ENCODE assay signal across 37 cellular contexts in the genomic region with DNA sequence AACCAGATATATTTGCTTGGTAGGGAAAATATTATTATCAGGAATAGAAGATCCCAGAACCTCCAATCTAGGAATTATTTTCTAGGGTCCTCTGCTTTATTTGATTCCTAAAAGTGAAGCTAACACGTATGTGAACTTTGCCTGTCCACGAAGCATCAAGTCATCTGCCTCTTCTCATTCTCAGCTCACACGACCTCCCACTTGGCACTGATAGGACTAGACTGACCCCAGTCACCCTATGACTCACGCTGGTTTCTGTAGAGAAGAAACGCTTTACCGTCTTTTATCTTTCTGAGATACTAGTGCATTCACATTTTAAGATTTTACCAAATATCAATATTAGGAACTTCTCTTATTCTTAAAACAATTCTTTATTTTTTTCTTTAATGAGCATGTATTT. TPM values are rescaled to one million over a fixed set of nuclear protein-coding genes. Genes with fewer than 3 reads are reported as not detected.
"Had no signal": no experiment of that assay in that cellular context is flagged by ENCODE, and none has a peak within 500 bp of the region (broad histone marks: within the 10 kb centered on the region; RNA-seq: fewer than 3 reads in every experiment).

No MANE protein-coding gene starts in this region.

- H3K4me1 ChIP-seq: adrenal gland had no signal

- H3K27ac Mint-ChIP-seq: activated B cell treated with CpG ODN at 0.5 μM for 24 hours; activated CD4-positive, alpha-beta memory T cell treated with anti-CD3 and anti-CD28 coated beads for 36 hours; activated CD4-positive, alpha-beta T cell treated with anti-CD3 and anti-CD28 coated beads, Interleukin-2, amount 10 ng/mL, durations not matched to agents 24 days and 14 days; activated CD8-positive, alpha-beta T cell treated with anti-CD3 and anti-CD28 coated beads for 36 hours; activated naive CD4-positive, alpha-beta T cell treated with anti-CD3 and anti-CD28 coated beads for 36 hours; activated naive CD4-positive, alpha-beta T cell treated with anti-CD3 and anti-CD28 coated beads, Interleukin-2, amount 50 U/mL, for 72 hours; activated naive CD8-positive, alpha-beta T cell treated with anti-CD3 and anti-CD28 coated beads for 36 hours; activated T-cell treated with anti-CD3 and anti-CD28 coated beads, Interleukin-2, amount 50 U/mL, for 72 hours; activated T-helper 1 cell treated with anti-CD3 and anti-CD28 coated beads, Interleukin-12 subunit alpha, Interleukin-12 subunit beta, Interleukin-2, Interleukin-4 antibody, amounts not matched to agents 30 ng/mL and 10 ng/mL and 1 ng/mL, durations not matched to agents 14 hours and 24 hours and 36 hours; activated T-helper 17 cell treated with anti-CD3 and anti-CD28 coated beads, Interleukin-2, amount 50 U/mL, for 72 hours; brain; T-helper 1 cell treated with Interleukin-12 subunit alpha and Interleukin-12 subunit beta and Interleukin-4 antibody, amounts not matched to agents 30 μg/mL and 1 μg/mL, for 36 hours; T-helper 2 cell treated with Interferon-gamma antibody and Interleukin-4, amounts not matched to agents 5 μg/mL and 100 μg/mL, for 36 hours had no signal

- H3K27me3 ChIP-seq: adrenal gland, cardiac muscle cell had no signal

- ATAC-seq: activated CD8-positive, alpha-beta T cell treated with anti-CD3 and anti-CD28 coated beads for 36 hours; activated naive CD4-positive, alpha-beta T cell treated with anti-CD3 and anti-CD28 coated beads, Interleukin-2, amount 50 U/mL, for 72 hours; activated T-cell treated with anti-CD3 and anti-CD28 coated beads, Interleukin-2, amount 50 U/mL, for 4 hours; activated T-cell treated with anti-CD3 and anti-CD28 coated beads, Interleukin-2, amount 50 U/mL, for 72 hours; activated T-helper 17 cell treated with anti-CD3 and anti-CD28 coated beads, Interleukin-2, amount 50 U/mL, for 72 hours had no signal

- H3K4me3 ChIP-seq: adrenal gland, cardiac muscle cell had no signal

- H3K4me3 Mint-ChIP-seq: activated B cell treated with CpG ODN at 0.5 μM for 24 hours; activated CD4-positive, alpha-beta memory T cell treated with anti-CD3 and anti-CD28 coated beads for 36 hours; activated CD4-positive, alpha-beta T cell treated with anti-CD3 and anti-CD28 coated beads, Interleukin-2, amount 10 ng/mL, durations not matched to agents 24 days and 14 days; activated CD8-positive, alpha-beta T cell treated with anti-CD3 and anti-CD28 coated beads for 36 hours; activated naive CD4-positive, alpha-beta T cell treated with anti-CD3 and anti-CD28 coated beads for 36 hours; activated naive CD8-positive, alpha-beta T cell treated with anti-CD3 and anti-CD28 coated beads for 36 hours; activated T-cell treated with anti-CD3 and anti-CD28 coated beads, Interleukin-2, amount 50 U/mL, for 4 hours; activated T-cell treated with anti-CD3 and anti-CD28 coated beads, Interleukin-2, amount 50 U/mL, for 72 hours; activated T-helper 1 cell treated with anti-CD3 and anti-CD28 coated beads, Interleukin-12 subunit alpha, Interleukin-12 subunit beta, Interleukin-2, Interleukin-4 antibody, amounts not matched to agents 30 ng/mL and 10 ng/mL and 1 ng/mL, durations not matched to agents 14 hours and 24 hours and 36 hours; activated T-helper 17 cell treated with anti-CD3 and anti-CD28 coated beads, Interleukin-2, amount 50 U/mL, for 72 hours; brain; T-helper 1 cell treated with Interleukin-12 subunit alpha and Interleukin-12 subunit beta and Interleukin-4 antibody, amounts not matched to agents 30 μg/mL and 1 μg/mL, for 36 hours; T-helper 2 cell treated with Interferon-gamma antibody and Interleukin-4, amounts not matched to agents 5 μg/mL and 100 μg/mL, for 36 hours had no signal

- H3K9me3 ChIP-seq: adrenal gland had no signal

- H3K9me3 Mint-ChIP-seq: activated CD4-positive, alpha-beta memory T cell treated with anti-CD3 and anti-CD28 coated beads for 36 hours; activated CD4-positive, alpha-beta T cell treated with anti-CD3 and anti-CD28 coated beads, Interleukin-2, amount 10 ng/mL, durations not matched to agents 24 days and 14 days; activated CD8-positive, alpha-beta T cell treated with anti-CD3 and anti-CD28 coated beads for 36 hours; activated naive CD4-positive, alpha-beta T cell treated with anti-CD3 and anti-CD28 coated beads for 36 hours; activated naive CD8-positive, alpha-beta T cell treated with anti-CD3 and anti-CD28 coated beads for 36 hours; activated T-cell treated with anti-CD3 and anti-CD28 coated beads, Interleukin-2, amount 50 U/mL, for 4 hours; activated T-cell treated with anti-CD3 and anti-CD28 coated beads, Interleukin-2, amount 50 U/mL, for 72 hours; activated T-helper 1 cell treated with anti-CD3 and anti-CD28 coated beads, Interleukin-12 subunit alpha, Interleukin-12 subunit beta, Interleukin-2, Interleukin-4 antibody, amounts not matched to agents 30 ng/mL and 10 ng/mL and 1 ng/mL, durations not matched to agents 14 hours and 24 hours and 36 hours; activated T-helper 17 cell treated with anti-CD3 and anti-CD28 coated beads, Interleukin-2, amount 50 U/mL, for 72 hours; brain; T-helper 1 cell treated with Interleukin-12 subunit alpha and Interleukin-12 subunit beta and Interleukin-4 antibody, amounts not matched to agents 30 μg/mL and 1 μg/mL, for 36 hours; T-helper 2 cell treated with Interferon-gamma antibody and Interleukin-4, amounts not matched to agents 5 μg/mL and 100 μg/mL, for 36 hours had no signal

- H3K36me3 Mint-ChIP-seq: activated CD4-positive, alpha-beta memory T cell treated with anti-CD3 and anti-CD28 coated beads for 36 hours; activated naive CD4-positive, alpha-beta T cell treated with anti-CD3 and anti-CD28 coated beads, Interleukin-2, amount 50 U/mL, for 72 hours; activated naive CD8-positive, alpha-beta T cell treated with anti-CD3 and anti-CD28 coated beads for 36 hours; brain had no signal

- H3K27ac ChIP-seq: adrenal gland, cardiac muscle cell had no signal

- DNase-seq: activated B cell treated with CpG ODN at 0.5 μM for 24 hours; activated CD4-positive, alpha-beta memory T cell treated with anti-CD3 and anti-CD28 coated beads for 36 hours; activated CD4-positive, alpha-beta T cell treated with anti-CD3 and anti-CD28 coated beads for 4 hours; activated CD4-positive, alpha-beta T cell treated with anti-CD3 and anti-CD28 coated beads, Interleukin-2, amount 10 ng/mL, durations not matched to agents 24 days and 14 days; activated CD4-positive, alpha-beta T cell treated with anti-CD3 and anti-CD28 coated beads, Interleukin-2, amount 50 U/mL, for 1 hour; activated CD4-positive, alpha-beta T cell treated with anti-CD3 and anti-CD28 coated beads, Interleukin-2, amount 50 U/mL, for 4 hours; activated CD4-positive, CD25-positive, alpha-beta regulatory T cell treated with anti-CD3 and anti-CD28 coated beads, Interleukin-2, amount 50 U/mL, for 72 hours; activated CD8-positive, alpha-beta memory T cell treated with anti-CD3 and anti-CD28 coated beads, Interleukin-2, amount 50 U/mL, for 4 hours; activated CD8-positive, alpha-beta T cell treated with anti-CD3 and anti-CD28 coated beads for 36 hours; activated effector memory CD4-positive, alpha-beta T cell treated with anti-CD3 and anti-CD28 coated beads, Interleukin-2, amount 50 U/mL, for 16 hours; activated gamma-delta T cell treated with Interleukin-2 at 50 U/mL for 16 hours; activated naive CD4-positive, alpha-beta T cell; activated naive CD4-positive, alpha-beta T cell treated with anti-CD3 and anti-CD28 coated beads for 36 hours; activated naive CD4-positive, alpha-beta T cell treated with anti-CD3 and anti-CD28 coated beads, Interleukin-2, amount 50 U/mL, for 16 hours; activated naive CD8-positive, alpha-beta T cell treated with anti-CD3 and anti-CD28 coated beads for 36 hours; activated T-cell treated with anti-CD3 and anti-CD28 coated beads for 4 hours; activated T-cell treated with anti-CD3 and anti-CD28 coated beads, Interleukin-2, amount 50 U/mL, for 1 hour; activated T-cell treated with anti-CD3 and anti-CD28 coated beads, Interleukin-2, amount 50 U/mL, for 4 hours; activated T-cell treated with anti-CD3 and anti-CD28 coated beads, Interleukin-2, amount 50 U/mL, for 72 hours; adrenal gland; amniotic stem cell; aorta; central memory CD4-positive, alpha-beta T cell; T-helper 1 cell; T-helper 2 cell; T-helper 9 cell had no signal

- FAIRE-seq: bronchial epithelial cell, TTC549 had no signal

- H3K4me1 Mint-ChIP-seq: activated B cell treated with CpG ODN at 0.5 μM for 24 hours; activated CD4-positive, alpha-beta T cell treated with anti-CD3 and anti-CD28 coated beads, Interleukin-2, amount 10 ng/mL, durations not matched to agents 24 days and 14 days; activated naive CD8-positive, alpha-beta T cell treated with anti-CD3 and anti-CD28 coated beads for 36 hours; activated T-helper 17 cell treated with anti-CD3 and anti-CD28 coated beads, Interleukin-2, amount 50 U/mL, for 72 hours; brain had no signal

- H3K27me3 Mint-ChIP-seq: activated B cell treated with CpG ODN at 0.5 μM for 24 hours; activated CD4-positive, alpha-beta memory T cell treated with anti-CD3 and anti-CD28 coated beads for 36 hours; activated CD4-positive, alpha-beta T cell treated with anti-CD3 and anti-CD28 coated beads, Interleukin-2, amount 10 ng/mL, durations not matched to agents 24 days and 14 days; activated CD8-positive, alpha-beta T cell treated with anti-CD3 and anti-CD28 coated beads for 36 hours; activated naive CD8-positive, alpha-beta T cell treated with anti-CD3 and anti-CD28 coated beads for 36 hours; activated T-helper 17 cell treated with anti-CD3 and anti-CD28 coated beads, Interleukin-2, amount 50 U/mL, for 72 hours had no signal

- H3K36me3 ChIP-seq: adrenal gland, cardiac muscle cell had no signal

RNA-seq across cellular contexts. Expression of gene KRTAP19-7, which starts 2.0 kb away (rescaled TPM):
- total RNA-seq: activated B cell treated with CpG ODN at 0.5 μM for 24 hours; activated CD4-positive, alpha-beta memory T cell treated with anti-CD3 and anti-CD28 coated beads for 36 hours; activated CD4-positive, alpha-beta T cell treated with anti-CD3 and anti-CD28 coated beads, Interleukin-2, amount 10 ng/mL, durations not matched to agents 24 days and 14 days; activated CD8-positive, alpha-beta memory T cell treated with anti-CD3 and anti-CD28 coated beads for 36 hours; activated CD8-positive, alpha-beta T cell treated with anti-CD3 and anti-CD28 coated beads for 36 hours; activated naive CD4-positive, alpha-beta T cell treated with anti-CD3 and anti-CD28 coated beads for 36 hours; activated naive CD4-positive, alpha-beta T cell treated with anti-CD3 and anti-CD28 coated beads, Interleukin-2, amount 50 U/mL, for 72 hours; activated naive CD8-positive, alpha-beta T cell treated with anti-CD3 and anti-CD28 coated beads for 36 hours; activated T-cell treated with anti-CD3 and anti-CD28 coated beads, Interleukin-2, amount 50 U/mL, for 4 hours; activated T-cell treated with anti-CD3 and anti-CD28 coated beads, Interleukin-2, amount 50 U/mL, for 72 hours; activated T-helper 1 cell treated with anti-CD3 and anti-CD28 coated beads, Interleukin-12 subunit alpha, Interleukin-12 subunit beta, Interleukin-2, Interleukin-4 antibody, amounts not matched to agents 30 ng/mL and 10 ng/mL and 1 ng/mL, durations not matched to agents 14 hours and 24 hours and 36 hours; activated T-helper 17 cell treated with anti-CD3 and anti-CD28 coated beads, Interleukin-2, amount 50 U/mL, for 72 hours; adrenal gland; aorta; bronchial epithelial cell; cardiac muscle cell; cerebellum had no signal

RNA-seq across cellular contexts. Expression of gene KRTAP19-6, which starts 21.4 kb away (rescaled TPM):
- total RNA-seq: activated B cell treated with CpG ODN at 0.5 μM for 24 hours; activated CD4-positive, alpha-beta memory T cell treated with anti-CD3 and anti-CD28 coated beads for 36 hours; activated CD4-positive, alpha-beta T cell treated with anti-CD3 and anti-CD28 coated beads, Interleukin-2, amount 10 ng/mL, durations not matched to agents 24 days and 14 days; activated CD8-positive, alpha-beta memory T cell treated with anti-CD3 and anti-CD28 coated beads for 36 hours; activated CD8-positive, alpha-beta T cell treated with anti-CD3 and anti-CD28 coated beads for 36 hours; activated naive CD4-positive, alpha-beta T cell treated with anti-CD3 and anti-CD28 coated beads for 36 hours; activated naive CD4-positive, alpha-beta T cell treated with anti-CD3 and anti-CD28 coated beads, Interleukin-2, amount 50 U/mL, for 72 hours; activated naive CD8-positive, alpha-beta T cell treated with anti-CD3 and anti-CD28 coated beads for 36 hours; activated T-cell treated with anti-CD3 and anti-CD28 coated beads, Interleukin-2, amount 50 U/mL, for 4 hours; activated T-cell treated with anti-CD3 and anti-CD28 coated beads, Interleukin-2, amount 50 U/mL, for 72 hours; activated T-helper 1 cell treated with anti-CD3 and anti-CD28 coated beads, Interleukin-12 subunit alpha, Interleukin-12 subunit beta, Interleukin-2, Interleukin-4 antibody, amounts not matched to agents 30 ng/mL and 10 ng/mL and 1 ng/mL, durations not matched to agents 14 hours and 24 hours and 36 hours; activated T-helper 17 cell treated with anti-CD3 and anti-CD28 coated beads, Interleukin-2, amount 50 U/mL, for 72 hours; adrenal gland; aorta; bronchial epithelial cell; cardiac muscle cell; cerebellum had no signal

RNA-seq across cellular contexts. Expression of gene KRTAP22-2, which starts 27.1 kb away (rescaled TPM):
- total RNA-seq: activated B cell treated with CpG ODN at 0.5 μM for 24 hours; activated CD4-positive, alpha-beta memory T cell treated with anti-CD3 and anti-CD28 coated beads for 36 hours; activated CD4-positive, alpha-beta T cell treated with anti-CD3 and anti-CD28 coated beads, Interleukin-2, amount 10 ng/mL, durations not matched to agents 24 days and 14 days; activated CD8-positive, alpha-beta memory T cell treated with anti-CD3 and anti-CD28 coated beads for 36 hours; activated CD8-positive, alpha-beta T cell treated with anti-CD3 and anti-CD28 coated beads for 36 hours; activated naive CD4-positive, alpha-beta T cell treated with anti-CD3 and anti-CD28 coated beads for 36 hours; activated naive CD4-positive, alpha-beta T cell treated with anti-CD3 and anti-CD28 coated beads, Interleukin-2, amount 50 U/mL, for 72 hours; activated naive CD8-positive, alpha-beta T cell treated with anti-CD3 and anti-CD28 coated beads for 36 hours; activated T-cell treated with anti-CD3 and anti-CD28 coated beads, Interleukin-2, amount 50 U/mL, for 4 hours; activated T-cell treated with anti-CD3 and anti-CD28 coated beads, Interleukin-2, amount 50 U/mL, for 72 hours; activated T-helper 1 cell treated with anti-CD3 and anti-CD28 coated beads, Interleukin-12 subunit alpha, Interleukin-12 subunit beta, Interleukin-2, Interleukin-4 antibody, amounts not matched to agents 30 ng/mL and 10 ng/mL and 1 ng/mL, durations not matched to agents 14 hours and 24 hours and 36 hours; activated T-helper 17 cell treated with anti-CD3 and anti-CD28 coated beads, Interleukin-2, amount 50 U/mL, for 72 hours; adrenal gland; aorta; bronchial epithelial cell; cardiac muscle cell; cerebellum had no signal

RNA-seq across cellular contexts. Expression of gene KRTAP6-3, which starts 29.2 kb away (rescaled TPM):
- total RNA-seq: activated B cell treated with CpG ODN at 0.5 μM for 24 hours; activated CD4-positive, alpha-beta memory T cell treated with anti-CD3 and anti-CD28 coated beads for 36 hours; activated CD4-positive, alpha-beta T cell treated with anti-CD3 and anti-CD28 coated beads, Interleukin-2, amount 10 ng/mL, durations not matched to agents 24 days and 14 days; activated CD8-positive, alpha-beta memory T cell treated with anti-CD3 and anti-CD28 coated beads for 36 hours; activated CD8-positive, alpha-beta T cell treated with anti-CD3 and anti-CD28 coated beads for 36 hours; activated naive CD4-positive, alpha-beta T cell treated with anti-CD3 and anti-CD28 coated beads for 36 hours; activated naive CD4-positive, alpha-beta T cell treated with anti-CD3 and anti-CD28 coated beads, Interleukin-2, amount 50 U/mL, for 72 hours; activated naive CD8-positive, alpha-beta T cell treated with anti-CD3 and anti-CD28 coated beads for 36 hours; activated T-cell treated with anti-CD3 and anti-CD28 coated beads, Interleukin-2, amount 50 U/mL, for 4 hours; activated T-cell treated with anti-CD3 and anti-CD28 coated beads, Interleukin-2, amount 50 U/mL, for 72 hours; activated T-helper 1 cell treated with anti-CD3 and anti-CD28 coated beads, Interleukin-12 subunit alpha, Interleukin-12 subunit beta, Interleukin-2, Interleukin-4 antibody, amounts not matched to agents 30 ng/mL and 10 ng/mL and 1 ng/mL, durations not matched to agents 14 hours and 24 hours and 36 hours; activated T-helper 17 cell treated with anti-CD3 and anti-CD28 coated beads, Interleukin-2, amount 50 U/mL, for 72 hours; adrenal gland; aorta; bronchial epithelial cell; cardiac muscle cell; cerebellum had no signal

RNA-seq across cellular contexts. Expression of gene KRTAP6-2, which starts 35.6 kb away (rescaled TPM):
- total RNA-seq: activated B cell treated with CpG ODN at 0.5 μM for 24 hours; activated CD4-positive, alpha-beta memory T cell treated with anti-CD3 and anti-CD28 coated beads for 36 hours; activated CD4-positive, alpha-beta T cell treated with anti-CD3 and anti-CD28 coated beads, Interleukin-2, amount 10 ng/mL, durations not matched to agents 24 days and 14 days; activated CD8-positive, alpha-beta memory T cell treated with anti-CD3 and anti-CD28 coated beads for 36 hours; activated CD8-positive, alpha-beta T cell treated with anti-CD3 and anti-CD28 coated beads for 36 hours; activated naive CD4-positive, alpha-beta T cell treated with anti-CD3 and anti-CD28 coated beads for 36 hours; activated naive CD4-positive, alpha-beta T cell treated with anti-CD3 and anti-CD28 coated beads, Interleukin-2, amount 50 U/mL, for 72 hours; activated naive CD8-positive, alpha-beta T cell treated with anti-CD3 and anti-CD28 coated beads for 36 hours; activated T-cell treated with anti-CD3 and anti-CD28 coated beads, Interleukin-2, amount 50 U/mL, for 4 hours; activated T-cell treated with anti-CD3 and anti-CD28 coated beads, Interleukin-2, amount 50 U/mL, for 72 hours; activated T-helper 1 cell treated with anti-CD3 and anti-CD28 coated beads, Interleukin-12 subunit alpha, Interleukin-12 subunit beta, Interleukin-2, Interleukin-4 antibody, amounts not matched to agents 30 ng/mL and 10 ng/mL and 1 ng/mL, durations not matched to agents 14 hours and 24 hours and 36 hours; activated T-helper 17 cell treated with anti-CD3 and anti-CD28 coated beads, Interleukin-2, amount 50 U/mL, for 72 hours; adrenal gland; aorta; bronchial epithelial cell; cardiac muscle cell; cerebellum had no signal
